ENCODE assay signal across 19 cellular contexts in genomic region chr20:14992961-14993360, GRCh38.
DNase-seq lines count a peak whose midpoint lies in the region; ATAC-seq and TF ChIP-seq lines count a peak whose summit lies in the region.
"Had no signal": no experiment of that assay in that cellular context is flagged by ENCODE, and none has a peak within 500 bp of the region (broad histone marks: within the 10 kb centered on the region; RNA-seq: fewer than 3 reads in every experiment).

No MANE protein-coding gene starts in this region.

- TF ChIP-seq EP300 in SK-N-SH (IDR thresholded peaks at IDR 0.05; ENCODE audit: borderline replicate concordance in 1 of 2, low read depth in 1 of 2, low read length in 1 of 2): peak; percentile 60 to 75
- TF ChIP-seq EP300 in upper lobe of left lung (IDR thresholded peaks at IDR 0.05): no peak

- no peaks in the 10 kb centered on the region for H4K20me1 ChIP-seq in SK-N-SH (ENCODE audit: insufficient read depth)
- no peaks in the 10 kb centered on the region for H4K20me1 ChIP-seq in OCI-LY7 (ENCODE audit: insufficient read depth, low read length)
- H4K20me1 ChIP-seq: BLaER1 treated with 17β-estradiol and CSF1 and Interleukin-3, amounts not matched to agents 10 nM and 100 nM had no signal

- TF ChIP-seq CTCF in SK-N-SH (IDR thresholded peaks at IDR 0.05) (no peak), OCI-LY7 (conservative IDR thresholded peaks at IDR 0.05; ENCODE audit: low read length) (no peak), foreskin keratinocyte (conservative IDR thresholded peaks at IDR 0.05) (no peak), upper lobe of left lung (IDR thresholded peaks at IDR 0.05) (no peak)

- intact Hi-C loops in OCI-LY7 (cut with micrococcal nuclease; ENCODE audit: unreplicated experiment): no loop called here

- no peaks in the 10 kb centered on the region for H3K36me3 ChIP-seq in SK-N-SH (replicated peaks in 1 of 2; ENCODE audit: control insufficient read depth in 1 of 2, insufficient read depth in 2 of 2, low read length in 1 of 2)
- H3K36me3 ChIP-seq in OCI-LY7 (ENCODE audit: insufficient read depth, low read length): no peaks in the 10 kb centered on the region
- no peaks in the 10 kb centered on the region for H3K36me3 ChIP-seq in upper lobe of left lung
- H3K36me3 ChIP-seq: adrenal gland; BLaER1 treated with 17β-estradiol and CSF1 and Interleukin-3, amounts not matched to agents 10 nM and 100 nM had no signal

- ATAC-seq in foreskin keratinocyte (no peak), upper lobe of left lung (ENCODE audit: low FRiP score in 2 of 2) (no peak), GM19351 (IDR thresholded peaks at IDR 0.05; ENCODE audit: unreplicated experiment) (no peak)
- ATAC-seq: activated CD4-positive, CD25-positive, alpha-beta regulatory T cell treated with anti-CD3 and anti-CD28 coated beads, Interleukin-2, amount 50 U/mL, for 24 hours; GM23338; left colon had no signal

- no TSS peak for BruUV-seq in OCI-LY7 (replicated peaks; lab: Mats Ljungman, UMichigan)

- DNase-seq in AG20443 (ENCODE audit: low spot score): peak; percentile 13
- peak; percentile 45 for DNase-seq in H4 (ENCODE audit: low spot score)
- DNase-seq in SK-N-SH: peak; percentile 43
- peak; percentile 36 for DNase-seq in fibroblast of the conjunctiva (ENCODE audit: low read depth)
- no peak for DNase-seq in OCI-LY7 (ENCODE audit: low spot score)
- DNase-seq in foreskin keratinocyte: no peak
- DNase-seq in upper lobe of left lung: no peak
- DNase-seq: activated effector memory CD4-positive, alpha-beta T cell treated with Interleukin-2 at 50 U/mL for 16 hours; adrenal gland; caudate nucleus; effector CD4-positive, alpha-beta T cell; left colon; NCI-H1694 treated with DMSO at 0.1 percent for 48 hours; NCI-H524 treated with DMSO at 0.1 percent for 48 hours; T1000 had no signal

- POLR2A ChIA-PET in SK-N-SH (lab: Yijun Ruan, JAX) (no interaction called here), OCI-LY7 (lab: Charles Lee) (interaction anchor here (1.0 kb wide), 1 partner anchor 17 kb away, joined by 3 read pairs; no protein-coding TSS in a partner anchor)

- H3K4me2 ChIP-seq in SK-N-SH (no peak overlapping the region), OCI-LY7 (ENCODE audit: low read length) (no peak overlapping the region)
- H3K4me2 ChIP-seq: BLaER1 treated with 17β-estradiol and CSF1 and Interleukin-3, amounts not matched to agents 10 nM and 100 nM; GM23338 had no signal

- H2AFZ ChIP-seq in SK-N-SH (ENCODE audit: low read depth) (no peak overlapping the region), OCI-LY7 (ENCODE audit: low read length) (no peak overlapping the region)
- H2AFZ ChIP-seq: GM23338 had no signal

- H3K4me1 ChIP-seq in SK-N-SH (ENCODE audit: control insufficient read depth in 1 of 2, insufficient read depth in 2 of 2, low read depth in 1 of 2, low read length in 1 of 2) (peaks cover 9 to 12% of the 10 kb centered on the region in 2 experiments; a peak in 3 of 4 replicates), OCI-LY7 (ENCODE audit: insufficient read depth, low read length, poor library complexity, severe bottlenecking) (no peaks in the 10 kb centered on the region), foreskin keratinocyte (peaks cover under 1% of the 10 kb centered on the region), upper lobe of left lung (no peaks in the 10 kb centered on the region)
- H3K4me1 ChIP-seq: adrenal gland; BLaER1 treated with 17β-estradiol and CSF1 and Interleukin-3, amounts not matched to agents 10 nM and 100 nM had no signal

- 11% methylated on average over 2 of the region's 2 CpGs for WGBS in SK-N-SH (ENCODE audit: low lambda C conversion rate)
- 45 to 55% methylated on average over 2 of the region's 2 CpGs for WGBS in upper lobe of left lung, 2 donors

- no peaks in the 10 kb centered on the region for H3K9me2 ChIP-seq in SK-N-SH
- no peaks in the 10 kb centered on the region for H3K9me2 ChIP-seq in OCI-LY7 (ENCODE audit: insufficient read depth, low read length)

- no peaks in the 10 kb centered on the region for H3K27me3 ChIP-seq in SK-N-SH (ENCODE audit: insufficient read depth)
- no peaks in the 10 kb centered on the region for H3K27me3 ChIP-seq in foreskin keratinocyte
- no peaks in the 10 kb centered on the region for H3K27me3 ChIP-seq in upper lobe of left lung
- H3K27me3 ChIP-seq: adrenal gland; BLaER1 treated with 17β-estradiol and CSF1 and Interleukin-3, amounts not matched to agents 10 nM and 100 nM had no signal

- H3K9ac ChIP-seq in SK-N-SH: no peak overlapping the region
- H3K9ac ChIP-seq: BLaER1 treated with 17β-estradiol and CSF1 and Interleukin-3, amounts not matched to agents 10 nM and 100 nM had no signal

- H3K79me2 ChIP-seq in SK-N-SH (ENCODE audit: insufficient read depth): no peaks in the 10 kb centered on the region
- no peaks in the 10 kb centered on the region for H3K79me2 ChIP-seq in OCI-LY7 (ENCODE audit: insufficient read depth, low read depth, low read length)

- no peak overlapping the region for H3K4me3 ChIP-seq in SK-N-SH (ENCODE audit: low read depth in 2 of 2, low read length in 1 of 2)
- no peak overlapping the region for H3K4me3 ChIP-seq in OCI-LY7 (ENCODE audit: low read depth, low read length, poor library complexity, severe bottlenecking)
- no peak overlapping the region for H3K4me3 ChIP-seq in upper lobe of left lung
- H3K4me3 ChIP-seq: adrenal gland; BLaER1 treated with 17β-estradiol and CSF1 and Interleukin-3, amounts not matched to agents 10 nM and 100 nM; GM23338 had no signal

- H3K27ac ChIP-seq in SK-N-SH (ENCODE audit: low read depth in 2 of 2, low read length in 1 of 2): peak overlapping the region; percentile 20 to 78; a peak in 1 of 4 replicates
- no peak overlapping the region for H3K27ac ChIP-seq in OCI-LY7 (ENCODE audit: low read depth, low read length, poor library complexity, severe bottlenecking)
- no peak overlapping the region for H3K27ac ChIP-seq in foreskin keratinocyte
- no peak overlapping the region for H3K27ac ChIP-seq in upper lobe of left lung
- H3K27ac ChIP-seq: adrenal gland; BLaER1 treated with 17β-estradiol and CSF1 and Interleukin-3, amounts not matched to agents 10 nM and 100 nM had no signal

- H3F3A ChIP-seq in SK-N-SH (replicated peaks; ENCODE audit: insufficient read depth): peaks cover 10% of the 10 kb centered on the region

- peak; percentile 6; the same call in 1 of the 2 replicates for TF ChIP-seq RAD21 in SK-N-SH (IDR thresholded peaks at IDR 0.05; ENCODE audit: low read length)

- CTCF ChIA-PET in SK-N-SH (lab: Yijun Ruan, JAX): interaction anchor here (1.2 kb wide), 1 partner anchor 9 kb away, joined by 4 read pairs; no protein-coding TSS in a partner anchor
- CTCF ChIA-PET in OCI-LY7 (lab: Charles Lee; ENCODE audit: unreplicated experiment): no interaction called here

- TF ChIP-seq POLR2A in upper lobe of left lung (IDR thresholded peaks at IDR 0.05): no peak

- H3K9me3 ChIP-seq in SK-N-SH: no peaks in the 10 kb centered on the region
- H3K9me3 ChIP-seq in OCI-LY7 (ENCODE audit: low read length): no peaks in the 10 kb centered on the region
- peaks cover 0 to 6% (median 0%) of the 10 kb centered on the region in 4 donors for H3K9me3 ChIP-seq in upper lobe of left lung
- H3K9me3 ChIP-seq: adrenal gland had no signal

TF ChIP-seq in SK-N-SH, 30 proteins besides CTCF, POLR2A, EP300 and RAD21 (continues in another document):
- TF ChIP-seq TEAD4 (IDR thresholded peaks at IDR 0.05; ENCODE audit: borderline replicate concordance, insufficient read depth) (peak; percentile 60; the same call in 1 of the 2 replicates), REST (IDR thresholded peaks at IDR 0.05; ENCODE audit: low read depth, low read length) (no peak), ZBTB33 (IDR thresholded peaks at IDR 0.05; ENCODE audit: borderline replicate concordance, low read depth) (no peak)

Comparison
In these comparisons a context has a peak if more than half of its experiments do, and no peak if none do; other contexts are left out.
1. DNase-seq: peak in AG20443 (single experiment), H4 (single experiment), SK-N-SH (single experiment) and fibroblast of the conjunctiva (single experiment); none in OCI-LY7 (single experiment), foreskin keratinocyte (0 of 2) and upper lobe of left lung (0 of 2).
2. H3K27ac ChIP-seq: peak in SK-N-SH (2 of 2); none in OCI-LY7 (single experiment), foreskin keratinocyte (single experiment) and upper lobe of left lung (0 of 4).